ENCODE assay signal across 22 cellular contexts in genomic region chr16:81786868-81787267, GRCh38. TPM values are rescaled to one million over a fixed set of nuclear protein-coding genes. Genes with fewer than 3 reads are reported as not detected.
A peak's percentile ranks its signal among the peaks of the same experiment; 100 is the strongest.
DNase-seq lines count a peak whose midpoint lies in the region; ATAC-seq, FAIRE-seq and TF ChIP-seq lines count a peak whose summit lies in the region.
"Had no signal": no experiment of that assay in that cellular context is flagged by ENCODE, and none has a peak within 500 bp of the region (broad histone marks: within the 10 kb centered on the region; RNA-seq: fewer than 3 reads in every experiment).

No MANE protein-coding gene starts in this region.

- H3K4me3 ChIP-seq in liver (ENCODE audit: low read depth in 1 of 3, low read length in 3 of 3) (no peak overlapping the region), HepG2 (replicated peaks in 1 of 3; ENCODE audit: insufficient read depth in 1 of 3, low read depth in 2 of 3, low read length in 3 of 3) (no peak overlapping the region), astrocyte (ENCODE audit: insufficient read depth, low read depth, low read length) (no peak overlapping the region), mesenchymal stem cell (ENCODE audit: insufficient read depth in 1 of 2, low read depth in 1 of 2, low read length in 2 of 2) (no peak overlapping the region)
- H3K4me3 ChIP-seq: SJSA1 had no signal

- no peaks in the 10 kb centered on the region for H3K9me3 ChIP-seq in liver (ENCODE audit: control insufficient read depth in 4 of 4, low read length in 3 of 4)
- no peaks in the 10 kb centered on the region for H3K9me3 ChIP-seq in HepG2 (ENCODE audit: low read length)
- no peaks in the 10 kb centered on the region for H3K9me3 ChIP-seq in astrocyte (ENCODE audit: insufficient read depth, low read depth, low read length)
- no peaks in the 10 kb centered on the region for H3K9me3 ChIP-seq in mesenchymal stem cell (ENCODE audit: control insufficient read depth, low read length)
- H3K9me3 ChIP-seq: SJSA1 had no signal

- H4K20me1 ChIP-seq in HepG2 (ENCODE audit: insufficient read depth, low read length) (no peaks in the 10 kb centered on the region), astrocyte (ENCODE audit: insufficient read depth, low read length) (no peaks in the 10 kb centered on the region)

- H3K36me3 ChIP-seq in liver (ENCODE audit: control insufficient read depth in 4 of 4, insufficient read depth in 3 of 4, low read depth in 1 of 4, low read length in 3 of 4): no peaks in the 10 kb centered on the region
- H3K36me3 ChIP-seq in HepG2 (replicated peaks in 1 of 2; ENCODE audit: control insufficient read depth in 1 of 2, insufficient read depth in 2 of 2, low read length in 2 of 2): no peaks in the 10 kb centered on the region
- H3K36me3 ChIP-seq in astrocyte (ENCODE audit: insufficient read depth, low read length): no peaks in the 10 kb centered on the region
- H3K36me3 ChIP-seq in mesenchymal stem cell (ENCODE audit: control insufficient read depth in 1 of 2, insufficient read depth in 2 of 2, low read depth in 1 of 2, low read length in 2 of 2): no peaks in the 10 kb centered on the region
- H3K36me3 ChIP-seq: SJSA1 had no signal

- WGBS in liver: 50% methylated on average over 2 of the region's 2 CpGs
- WGBS in HepG2 (ENCODE audit: low lambda C conversion rate): 23% methylated on average over 2 of the region's 2 CpGs
- WGBS in mesenchymal stem cell: 83% methylated on average over 2 of the region's 2 CpGs

- H3K27me3 ChIP-seq in liver (ENCODE audit: control insufficient read depth in 4 of 4, insufficient read depth in 4 of 4, low read length in 3 of 4) (no peaks in the 10 kb centered on the region), HepG2 (ENCODE audit: control insufficient read depth in 1 of 2, insufficient read depth in 2 of 2, low read length in 2 of 2) (peaks cover 0 to 32% of the 10 kb centered on the region in 2 experiments; a peak in 2 of 5 replicates), astrocyte (ENCODE audit: insufficient read depth, low read length) (peaks cover 11% of the 10 kb centered on the region), mesenchymal stem cell (ENCODE audit: control insufficient read depth in 1 of 2, insufficient read depth in 1 of 2, low read length in 2 of 2) (peaks cover 22 to 45% of the 10 kb centered on the region in 2 experiments)

- H2BK120ac ChIP-seq in mesenchymal stem cell (ENCODE audit: low read depth, low read length): no peak overlapping the region

- no peak overlapping the region for H2AK5ac ChIP-seq in mesenchymal stem cell (ENCODE audit: low read length, severe bottlenecking)

- H3K9me3 Mint-ChIP-seq in astrocyte (ENCODE audit: unreplicated experiment) (peaks cover 3% of the 10 kb centered on the region), mesothelial cell of epicardium (no peaks in the 10 kb centered on the region)
- H3K9me3 Mint-ChIP-seq: H9, HFFc6 had no signal

- H3K4me1 ChIP-seq in liver (ENCODE audit: control insufficient read depth in 4 of 4, insufficient read depth in 4 of 4, low read length in 3 of 4): peaks cover 0 to 11% (median 3%) of the 10 kb centered on the region in 4 donors
- H3K4me1 ChIP-seq in HepG2 (ENCODE audit: insufficient read depth, low read length): no peaks in the 10 kb centered on the region
- H3K4me1 ChIP-seq in astrocyte (ENCODE audit: insufficient read depth, low read length): no peaks in the 10 kb centered on the region
- H3K4me1 ChIP-seq in mesenchymal stem cell (ENCODE audit: control insufficient read depth, insufficient read depth, low read depth, low read length): no peaks in the 10 kb centered on the region
- H3K4me1 ChIP-seq: SJSA1 had no signal

- no peak overlapping the region for H3K4ac ChIP-seq in mesenchymal stem cell (ENCODE audit: low read depth in 1 of 2, low read length in 2 of 2)

- intact Hi-C loops in HepG2 (cut with micrococcal nuclease; ENCODE audit: unreplicated experiment): no loop called here

- H2AFZ ChIP-seq in HepG2 (ENCODE audit: low read length) (no peak overlapping the region), astrocyte (ENCODE audit: low read depth, low read length) (no peak overlapping the region), mesenchymal stem cell (ENCODE audit: low read depth, low read length) (no peak overlapping the region)

- no peak overlapping the region for H3K23ac ChIP-seq in mesenchymal stem cell (ENCODE audit: low read length in 2 of 2)

- no peak overlapping the region for H3K18ac ChIP-seq in mesenchymal stem cell (ENCODE audit: low read depth in 1 of 2, low read length in 2 of 2)

- peaks cover 7% of the 10 kb centered on the region for H3K36me3 Mint-ChIP-seq in astrocyte (ENCODE audit: low read depth, unreplicated experiment)
- H3K36me3 Mint-ChIP-seq in mesothelial cell of epicardium: no peaks in the 10 kb centered on the region

- H3K4me2 ChIP-seq in HepG2 (ENCODE audit: low read depth, low read length): no peak overlapping the region
- no peak overlapping the region for H3K4me2 ChIP-seq in astrocyte (ENCODE audit: low read length)
- H3K4me2 ChIP-seq in mesenchymal stem cell (ENCODE audit: low read length, poor library complexity, severe bottlenecking): no peak overlapping the region
- H3K4me2 ChIP-seq: KMS-11 had no signal

- in situ Hi-C loops in HepG2 (cut with HindIII; ENCODE audit: extremely low pct_ligation_motif_present, low pct_unique_long_range_greater_than_20kb): no loop called here

- no peak overlapping the region for H4K91ac ChIP-seq in mesenchymal stem cell (ENCODE audit: low read length)

- no TSS peak for BruUV-seq in HepG2 (replicated peaks; lab: Mats Ljungman, UMichigan)

- H3K27me3 Mint-ChIP-seq in astrocyte (ENCODE audit: low read depth, unreplicated experiment) (peaks cover 43% of the 10 kb centered on the region), mesothelial cell of epicardium (ENCODE audit: low read depth) (peaks cover 25% of the 10 kb centered on the region)

- no peaks in the 10 kb centered on the region for H3K79me1 ChIP-seq in mesenchymal stem cell (replicated peaks; ENCODE audit: low read length, poor library complexity, severe bottlenecking)

- ATAC-seq in HepG2: no peak
- ATAC-seq in HG03280 (IDR thresholded peaks at IDR 0.05; ENCODE audit: unreplicated experiment): no peak
- ATAC-seq: Right ventricle myocardium inferior had no signal

- POLR2A ChIA-PET in HepG2 (lab: Yijun Ruan, JAX): no interaction called here

- TF ChIP-seq EP300 in HepG2 (IDR thresholded peaks at IDR 0.05; ENCODE audit: low read depth in 2 of 2, low read length in 2 of 2): no peak
- no peak for TF ChIP-seq EP300 in HepG2 (CRISPR knock-in tag; IDR thresholded peaks at IDR 0.05; ENCODE audit: borderline replicate concordance)

- H3K4me1 Mint-ChIP-seq in astrocyte (ENCODE audit: low read depth, unreplicated experiment) (peaks cover 13% of the 10 kb centered on the region), mesothelial cell of epicardium (peaks cover 20% of the 10 kb centered on the region)

- H3K27ac Mint-ChIP-seq in astrocyte (ENCODE audit: unreplicated experiment) (peak overlapping the region; percentile 2), mesothelial cell of epicardium (peak overlapping the region; percentile 10)
- H3K27ac Mint-ChIP-seq: HFFc6 had no signal

- no peak overlapping the region for H2BK15ac ChIP-seq in mesenchymal stem cell (ENCODE audit: low read depth, poor library complexity, severe bottlenecking)

- TF ChIP-seq RAD21 in liver (IDR thresholded peaks at IDR 0.05): no peak
- no peak for TF ChIP-seq RAD21 in HepG2 (CRISPR knock-in tag; IDR thresholded peaks at IDR 0.05)

- no peak for TF ChIP-seq CTCF in liver (IDR thresholded peaks at IDR 0.05; ENCODE audit: low read depth, low read length, missing input control)
- TF ChIP-seq CTCF in HepG2 (CRISPR knock-in tag; IDR thresholded peaks at IDR 0.05): no peak
- TF ChIP-seq CTCF in astrocyte (IDR thresholded peaks at IDR 0.05; ENCODE audit: insufficient read depth, low read depth, low read length): no peak
- no peak for TF ChIP-seq CTCF in mesothelial cell of epicardium (IDR thresholded peaks at IDR 0.05; ENCODE audit: unreplicated experiment)

- H4K8ac ChIP-seq in mesenchymal stem cell (ENCODE audit: low read length): no peak overlapping the region

- H3K14ac ChIP-seq in mesenchymal stem cell (ENCODE audit: low read length in 2 of 2): no peak overlapping the region

- H2BK5ac ChIP-seq in mesenchymal stem cell (ENCODE audit: low read depth, low read length, poor library complexity, severe bottlenecking): no peak overlapping the region

- no peak for FAIRE-seq in HepG2 (lab: Jason Lieb, UNC)
- no peak for FAIRE-seq in astrocyte (lab: Jason Lieb, UNC)
- FAIRE-seq: RCC 7860 had no signal

- TF ChIP-seq POLR2A in HepG2 (IDR thresholded peaks at IDR 0.05; ENCODE audit: insufficient read depth in 1 of 2, low read depth in 2 of 2, low read length in 2 of 2): no peak

- no peak overlapping the region for H3K9ac ChIP-seq in liver (ENCODE audit: low read depth in 1 of 2, low read length in 2 of 2)
- H3K9ac ChIP-seq in HepG2 (ENCODE audit: insufficient read depth, low read depth, low read length): no peak overlapping the region
- H3K9ac ChIP-seq in astrocyte (ENCODE audit: low read length): no peak overlapping the region
- H3K9ac ChIP-seq in mesenchymal stem cell (ENCODE audit: low read length): no peak overlapping the region
- H3K9ac ChIP-seq: KMS-11 had no signal

- no peak for DNase-seq in HepG2 (ENCODE audit: low spot score)
- DNase-seq in astrocyte (ENCODE audit: low read depth): peak; percentile 4
- DNase-seq in mesothelial cell of epicardium (ENCODE audit: low spot score in 2 of 2, unreplicated experiment in 2 of 2): no peak
- no peak for DNase-seq in stimulated activated CD4-positive, alpha-beta T cell treated with anti-CD3 and anti-CD28 coated beads, Interleukin-15, amount 100 ng/mL, for 24 hours
- DNase-seq in mesenchymal stem cell: no peak
- no peak for DNase-seq in NCI-H187 (lab: John Stamatoyannopoulos, UW)
- DNase-seq: AML-193; GF-D8; H9; NCI-H1694; NCI-H748 treated with DMSO at 0.1 percent for 48 hours; NK-92 treated with Interleukin-12 subunit alpha and Interleukin-12 subunit beta, amount 100 ng/mL, for 24 hours; OCI-M1 had no signal

- no peak overlapping the region for H3K4me3 Mint-ChIP-seq in astrocyte (ENCODE audit: unreplicated experiment)
- no peak overlapping the region for H3K4me3 Mint-ChIP-seq in mesothelial cell of epicardium
- H3K4me3 Mint-ChIP-seq: CD14-positive monocyte, H9, HFFc6 had no signal

- CTCF ChIA-PET in HepG2 (lab: Yijun Ruan, JAX; ENCODE audit: low intra/inter-chr PET ratio, low total read pairs): no interaction called here

- H2BK12ac ChIP-seq in mesenchymal stem cell (ENCODE audit: low read length in 2 of 2): no peak overlapping the region

- H3K27ac ChIP-seq in liver (ENCODE audit: low read depth in 1 of 2, low read length in 2 of 2) (no peak overlapping the region), HepG2 (ENCODE audit: extremely low read length, insufficient read depth, low read length) (no peak overlapping the region), astrocyte (ENCODE audit: low read depth, low read length) (no peak overlapping the region), mesenchymal stem cell (ENCODE audit: low read length, poor library complexity, severe bottlenecking) (no peak overlapping the region)
- H3K27ac ChIP-seq: HL-60, KMS-11, SJSA1 had no signal

- H3K79me2 ChIP-seq in HepG2 (ENCODE audit: insufficient read depth, low read length) (no peaks in the 10 kb centered on the region), astrocyte (ENCODE audit: insufficient read depth, low read length) (no peaks in the 10 kb centered on the region)

RNA-seq across cellular contexts. Expression of gene PLCG2, which starts 7.8 kb away (rescaled TPM):
- total RNA-seq in liver (10 to 100 TPM; 20.8 to 21.6 TPM), HepG2 (2016; rRNA removed; fragmentation: Illumina TruSeq; extraction: Trizol) (0.13 TPM in 1 of 2 replicates, not detected in the other), astrocyte (3.1 and 5.3 TPM in 2 replicates), mesothelial cell of epicardium (3.1 to 5.7 TPM (median 4.2 TPM) in 3 replicates)
- polyA plus RNA-seq in liver (10 to 100 TPM in 1 of 2 donors, 1 to 10 TPM in 1; 7.1 to 10.8 TPM), HepG2 (2011; rRNA removed) (0.18 and 0.63 TPM in 2 replicates)
- total RNA-seq in HepG2 (2016; cell fraction: cytosol; rRNA removed; fragmentation: Illumina TruSeq; extraction: Trizol; ENCODE audit: low read depth): under 0.01 TPM in 1 of 2 replicates, not detected in the other
- 0.06 TPM in 1 of 2 replicates, not detected in the other for total RNA-seq in HepG2 (2016; cell fraction: insoluble cytoplasmic fraction; rRNA removed; fragmentation: Illumina TruSeq; extraction: Trizol)
- not detected in 2 replicates for total RNA-seq in HepG2 (2016; cell fraction: membrane; rRNA removed; fragmentation: Illumina TruSeq; extraction: Trizol)
- not detected in 2 replicates for total RNA-seq in HepG2 (2016; cell fraction: nucleus; rRNA removed; fragmentation: Illumina TruSeq; extraction: Trizol)
- polyA plus RNA-seq in HepG2 (2011; cell fraction: cytosol; rRNA removed): 0.31 and 0.46 TPM in 2 replicates
- 1.1 and 2.2 TPM in 2 replicates for polyA plus RNA-seq in HepG2 (2011; cell fraction: nucleus; rRNA removed)
- 1.6 and 2.5 TPM in 2 replicates for polyA plus RNA-seq in HepG2 (2012)
- not detected in 2 replicates for polyA plus RNA-seq in HepG2 (2016; cell fraction: cytosol; fragmentation: Illumina TruSeq; extraction: Trizol; ENCODE audit: low read depth)
- not detected in 2 replicates for polyA plus RNA-seq in HepG2 (2016; cell fraction: insoluble cytoplasmic fraction; fragmentation: Illumina TruSeq; extraction: Trizol; ENCODE audit: low read depth)
- not detected in 2 replicates for polyA plus RNA-seq in HepG2 (2016; cell fraction: membrane; fragmentation: Illumina TruSeq; extraction: Trizol; ENCODE audit: low read depth)
- polyA plus RNA-seq in HepG2 (2016; cell fraction: nucleus; fragmentation: Illumina TruSeq; extraction: Trizol; ENCODE audit: insufficient read depth, low read depth): not detected in 2 replicates
- 4.0 and 7.0 TPM in 2 replicates for polyA minus RNA-seq in HepG2 (2011; rRNA and poly(A)+ RNA removed; ENCODE audit: low replicate concordance)
- polyA minus RNA-seq in HepG2 (2011; cell fraction: cytosol; rRNA and poly(A)+ RNA removed): not detected in 2 replicates
- polyA minus RNA-seq in HepG2 (2011; cell fraction: nucleus; rRNA and poly(A)+ RNA removed): 1.1 and 2.3 TPM in 2 replicates
- polyA plus RNA-seq in mesenchymal stem cell (2013, experiment 1 of 2): 0.21 TPM
- polyA plus RNA-seq in mesenchymal stem cell (2013, experiment 2 of 2): 0.41 TPM
